1 cellular context compared by ENCODE assay signal in the genomic region with DNA sequence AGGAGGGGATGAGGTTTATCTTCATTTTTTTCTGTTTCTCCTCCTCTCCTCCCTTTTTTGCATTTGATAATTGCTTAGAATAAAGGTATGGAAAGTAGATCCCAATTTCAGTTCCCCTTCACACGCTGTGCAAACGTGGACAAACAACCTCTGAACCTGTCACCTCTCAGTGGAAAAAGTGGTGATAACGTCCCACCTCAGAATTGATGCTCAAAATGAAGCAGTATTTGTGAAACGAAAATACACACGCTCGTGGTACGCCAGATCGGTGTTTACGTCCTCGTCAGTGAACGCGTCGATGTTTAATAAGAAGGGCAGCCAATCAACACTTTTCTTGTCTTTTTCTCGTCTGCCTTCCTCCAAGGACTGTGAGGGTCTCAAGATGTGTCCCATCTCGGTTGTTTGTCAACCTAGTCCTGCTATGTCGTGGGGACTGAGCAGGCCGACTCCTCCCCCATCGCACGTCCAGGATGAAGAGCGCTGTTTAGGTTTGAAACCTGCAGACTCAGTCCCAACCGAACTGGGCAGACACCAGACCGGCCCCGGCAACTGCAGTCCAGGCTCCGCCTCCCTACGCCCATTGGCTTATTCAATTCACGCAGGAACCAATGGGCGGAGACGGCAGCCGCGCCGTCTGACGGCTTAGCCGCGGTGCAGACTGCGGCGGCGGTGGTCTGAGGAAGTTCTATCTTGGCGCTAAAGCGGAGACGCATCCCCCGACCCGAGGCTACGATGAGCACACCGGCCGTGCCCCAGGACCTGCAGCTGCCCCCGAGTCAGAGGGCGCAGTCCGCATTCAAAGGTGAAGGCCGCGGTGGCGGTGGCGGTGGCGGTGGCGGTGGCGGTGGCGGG.
A peak's percentile ranks its signal among the peaks of the same experiment; 100 is the strongest.
TF ChIP-seq lines count a peak whose summit lies in the region.

A gene with protein sequence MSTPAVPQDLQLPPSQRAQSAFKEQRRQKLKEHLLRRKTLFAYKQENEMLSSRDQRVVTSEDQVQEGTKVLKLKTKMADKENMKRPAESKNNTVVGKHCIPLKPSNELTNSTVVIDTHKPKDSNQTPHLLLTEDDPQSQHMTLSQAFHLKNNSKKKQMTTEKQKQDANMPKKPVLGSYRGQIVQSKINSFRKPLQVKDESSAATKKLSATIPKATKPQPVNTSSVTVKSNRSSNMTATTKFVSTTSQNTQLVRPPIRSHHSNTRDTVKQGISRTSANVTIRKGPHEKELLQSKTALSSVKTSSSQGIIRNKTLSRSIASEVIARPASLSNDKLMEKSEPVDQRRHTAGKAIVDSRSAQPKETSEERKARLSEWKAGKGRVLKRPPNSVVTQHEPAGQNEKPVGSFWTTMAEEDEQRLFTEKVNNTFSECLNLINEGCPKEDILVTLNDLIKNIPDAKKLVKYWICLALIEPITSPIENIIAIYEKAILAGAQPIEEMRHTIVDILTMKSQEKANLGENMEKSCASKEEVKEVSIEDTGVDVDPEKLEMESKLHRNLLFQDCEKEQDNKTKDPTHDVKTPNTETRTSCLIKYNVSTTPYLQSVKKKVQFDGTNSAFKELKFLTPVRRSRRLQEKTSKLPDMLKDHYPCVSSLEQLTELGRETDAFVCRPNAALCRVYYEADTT (plus strand): TSS at position 654 of the 852 bp plus-strand sequence. CDS start 79 bp downstream, at position 733.

TF ChIP-seq in GM12878, 131 proteins besides CTCF, POLR2A, EP300 and RAD21 (continued from another document and continues in another):
- TF ChIP-seq, protein P1, sequence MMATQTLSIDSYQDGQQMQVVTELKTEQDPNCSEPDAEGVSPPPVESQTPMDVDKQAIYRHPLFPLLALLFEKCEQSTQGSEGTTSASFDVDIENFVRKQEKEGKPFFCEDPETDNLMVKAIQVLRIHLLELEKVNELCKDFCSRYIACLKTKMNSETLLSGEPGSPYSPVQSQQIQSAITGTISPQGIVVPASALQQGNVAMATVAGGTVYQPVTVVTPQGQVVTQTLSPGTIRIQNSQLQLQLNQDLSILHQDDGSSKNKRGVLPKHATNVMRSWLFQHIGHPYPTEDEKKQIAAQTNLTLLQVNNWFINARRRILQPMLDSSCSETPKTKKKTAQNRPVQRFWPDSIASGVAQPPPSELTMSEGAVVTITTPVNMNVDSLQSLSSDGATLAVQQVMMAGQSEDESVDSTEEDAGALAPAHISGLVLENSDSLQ (IDR thresholded peaks at IDR 0.05): peak; percentile 15; the same call in 1 of the 2 replicates
- TF ChIP-seq, protein P2, sequence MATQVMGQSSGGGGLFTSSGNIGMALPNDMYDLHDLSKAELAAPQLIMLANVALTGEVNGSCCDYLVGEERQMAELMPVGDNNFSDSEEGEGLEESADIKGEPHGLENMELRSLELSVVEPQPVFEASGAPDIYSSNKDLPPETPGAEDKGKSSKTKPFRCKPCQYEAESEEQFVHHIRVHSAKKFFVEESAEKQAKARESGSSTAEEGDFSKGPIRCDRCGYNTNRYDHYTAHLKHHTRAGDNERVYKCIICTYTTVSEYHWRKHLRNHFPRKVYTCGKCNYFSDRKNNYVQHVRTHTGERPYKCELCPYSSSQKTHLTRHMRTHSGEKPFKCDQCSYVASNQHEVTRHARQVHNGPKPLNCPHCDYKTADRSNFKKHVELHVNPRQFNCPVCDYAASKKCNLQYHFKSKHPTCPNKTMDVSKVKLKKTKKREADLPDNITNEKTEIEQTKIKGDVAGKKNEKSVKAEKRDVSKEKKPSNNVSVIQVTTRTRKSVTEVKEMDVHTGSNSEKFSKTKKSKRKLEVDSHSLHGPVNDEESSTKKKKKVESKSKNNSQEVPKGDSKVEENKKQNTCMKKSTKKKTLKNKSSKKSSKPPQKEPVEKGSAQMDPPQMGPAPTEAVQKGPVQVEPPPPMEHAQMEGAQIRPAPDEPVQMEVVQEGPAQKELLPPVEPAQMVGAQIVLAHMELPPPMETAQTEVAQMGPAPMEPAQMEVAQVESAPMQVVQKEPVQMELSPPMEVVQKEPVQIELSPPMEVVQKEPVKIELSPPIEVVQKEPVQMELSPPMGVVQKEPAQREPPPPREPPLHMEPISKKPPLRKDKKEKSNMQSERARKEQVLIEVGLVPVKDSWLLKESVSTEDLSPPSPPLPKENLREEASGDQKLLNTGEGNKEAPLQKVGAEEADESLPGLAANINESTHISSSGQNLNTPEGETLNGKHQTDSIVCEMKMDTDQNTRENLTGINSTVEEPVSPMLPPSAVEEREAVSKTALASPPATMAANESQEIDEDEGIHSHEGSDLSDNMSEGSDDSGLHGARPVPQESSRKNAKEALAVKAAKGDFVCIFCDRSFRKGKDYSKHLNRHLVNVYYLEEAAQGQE (IDR thresholded peaks at IDR 0.05; ENCODE audit: low read depth, low read length): no peak
- TF ChIP-seq ZNF207 (IDR thresholded peaks at IDR 0.05; ENCODE audit: borderline replicate concordance): no peak
- no peak for TF ChIP-seq ZSCAN29 (IDR thresholded peaks at IDR 0.05)
- TF ChIP-seq ZBED1 (IDR thresholded peaks at IDR 0.05; ENCODE audit: borderline replicate concordance): no peak
- TF ChIP-seq MYB (IDR thresholded peaks at IDR 0.05; ENCODE audit: borderline replicate concordance, low read depth, low read length): no peak
- no peak for TF ChIP-seq RELA (IDR thresholded peaks at IDR 0.05; ENCODE audit: borderline replicate concordance, partially characterized antibody)
- TF ChIP-seq MEF2B (IDR thresholded peaks at IDR 0.05; ENCODE audit: partially characterized antibody, poor library complexity, severe bottlenecking): peak; percentile 72
- no peak for TF ChIP-seq POLR2AphosphoS2 (IDR thresholded peaks at IDR 0.05; ENCODE audit: low read depth, low read length)
- TF ChIP-seq, protein P3, sequence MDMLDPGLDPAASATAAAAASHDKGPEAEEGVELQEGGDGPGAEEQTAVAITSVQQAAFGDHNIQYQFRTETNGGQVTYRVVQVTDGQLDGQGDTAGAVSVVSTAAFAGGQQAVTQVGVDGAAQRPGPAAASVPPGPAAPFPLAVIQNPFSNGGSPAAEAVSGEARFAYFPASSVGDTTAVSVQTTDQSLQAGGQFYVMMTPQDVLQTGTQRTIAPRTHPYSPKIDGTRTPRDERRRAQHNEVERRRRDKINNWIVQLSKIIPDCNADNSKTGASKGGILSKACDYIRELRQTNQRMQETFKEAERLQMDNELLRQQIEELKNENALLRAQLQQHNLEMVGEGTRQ (IDR thresholded peaks at IDR 0.05; ENCODE audit: borderline replicate concordance, low read depth, low read length): no peak
- no peak for TF ChIP-seq LARP7 (IDR thresholded peaks at IDR 0.05)
- TF ChIP-seq BACH1 (IDR thresholded peaks at IDR 0.05; ENCODE audit: borderline replicate concordance): peak; percentile 34; the same call in 1 of the 2 replicates
- TF ChIP-seq SREBF2 (IDR thresholded peaks at IDR 0.05; ENCODE audit: low read length): no peak
- TF ChIP-seq, protein P4, sequence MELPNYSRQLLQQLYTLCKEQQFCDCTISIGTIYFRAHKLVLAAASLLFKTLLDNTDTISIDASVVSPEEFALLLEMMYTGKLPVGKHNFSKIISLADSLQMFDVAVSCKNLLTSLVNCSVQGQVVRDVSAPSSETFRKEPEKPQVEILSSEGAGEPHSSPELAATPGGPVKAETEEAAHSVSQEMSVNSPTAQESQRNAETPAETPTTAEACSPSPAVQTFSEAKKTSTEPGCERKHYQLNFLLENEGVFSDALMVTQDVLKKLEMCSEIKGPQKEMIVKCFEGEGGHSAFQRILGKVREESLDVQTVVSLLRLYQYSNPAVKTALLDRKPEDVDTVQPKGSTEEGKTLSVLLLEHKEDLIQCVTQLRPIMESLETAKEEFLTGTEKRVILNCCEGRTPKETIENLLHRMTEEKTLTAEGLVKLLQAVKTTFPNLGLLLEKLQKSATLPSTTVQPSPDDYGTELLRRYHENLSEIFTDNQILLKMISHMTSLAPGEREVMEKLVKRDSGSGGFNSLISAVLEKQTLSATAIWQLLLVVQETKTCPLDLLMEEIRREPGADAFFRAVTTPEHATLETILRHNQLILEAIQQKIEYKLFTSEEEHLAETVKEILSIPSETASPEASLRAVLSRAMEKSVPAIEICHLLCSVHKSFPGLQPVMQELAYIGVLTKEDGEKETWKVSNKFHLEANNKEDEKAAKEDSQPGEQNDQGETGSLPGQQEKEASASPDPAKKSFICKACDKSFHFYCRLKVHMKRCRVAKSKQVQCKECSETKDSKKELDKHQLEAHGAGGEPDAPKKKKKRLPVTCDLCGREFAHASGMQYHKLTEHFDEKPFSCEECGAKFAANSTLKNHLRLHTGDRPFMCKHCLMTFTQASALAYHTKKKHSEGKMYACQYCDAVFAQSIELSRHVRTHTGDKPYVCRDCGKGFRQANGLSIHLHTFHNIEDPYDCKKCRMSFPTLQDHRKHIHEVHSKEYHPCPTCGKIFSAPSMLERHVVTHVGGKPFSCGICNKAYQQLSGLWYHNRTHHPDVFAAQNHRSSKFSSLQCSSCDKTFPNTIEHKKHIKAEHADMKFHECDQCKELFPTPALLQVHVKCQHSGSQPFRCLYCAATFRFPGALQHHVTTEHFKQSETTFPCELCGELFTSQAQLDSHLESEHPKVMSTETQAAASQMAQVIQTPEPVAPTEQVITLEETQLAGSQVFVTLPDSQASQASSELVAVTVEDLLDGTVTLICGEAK (IDR thresholded peaks at IDR 0.05; ENCODE audit: borderline replicate concordance): no peak
- TF ChIP-seq, protein P5, sequence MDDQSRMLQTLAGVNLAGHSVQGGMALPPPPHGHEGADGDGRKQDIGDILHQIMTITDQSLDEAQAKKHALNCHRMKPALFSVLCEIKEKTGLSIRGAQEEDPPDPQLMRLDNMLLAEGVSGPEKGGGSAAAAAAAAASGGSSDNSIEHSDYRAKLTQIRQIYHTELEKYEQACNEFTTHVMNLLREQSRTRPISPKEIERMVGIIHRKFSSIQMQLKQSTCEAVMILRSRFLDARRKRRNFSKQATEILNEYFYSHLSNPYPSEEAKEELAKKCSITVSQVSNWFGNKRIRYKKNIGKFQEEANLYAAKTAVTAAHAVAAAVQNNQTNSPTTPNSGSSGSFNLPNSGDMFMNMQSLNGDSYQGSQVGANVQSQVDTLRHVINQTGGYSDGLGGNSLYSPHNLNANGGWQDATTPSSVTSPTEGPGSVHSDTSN (IDR thresholded peaks at IDR 0.05; ENCODE audit: insufficient replicate concordance, low read depth, low read length): no peak
- peak; percentile 85 for TF ChIP-seq NR2F1 (conservative IDR thresholded peaks at IDR 0.05)
- no peak; the same call in 1 of the 2 replicates for TF ChIP-seq TCF3 (IDR thresholded peaks at IDR 0.05; ENCODE audit: borderline replicate concordance, insufficient read depth, low read depth, low read length)
- peak; percentile 52 for TF ChIP-seq FOS (IDR thresholded peaks at IDR 0.05; ENCODE audit: borderline replicate concordance, extremely low read depth, insufficient read length)
- peak; percentile 77 for TF ChIP-seq CREM (IDR thresholded peaks at IDR 0.05; ENCODE audit: low read depth)
- TF ChIP-seq, protein P6, sequence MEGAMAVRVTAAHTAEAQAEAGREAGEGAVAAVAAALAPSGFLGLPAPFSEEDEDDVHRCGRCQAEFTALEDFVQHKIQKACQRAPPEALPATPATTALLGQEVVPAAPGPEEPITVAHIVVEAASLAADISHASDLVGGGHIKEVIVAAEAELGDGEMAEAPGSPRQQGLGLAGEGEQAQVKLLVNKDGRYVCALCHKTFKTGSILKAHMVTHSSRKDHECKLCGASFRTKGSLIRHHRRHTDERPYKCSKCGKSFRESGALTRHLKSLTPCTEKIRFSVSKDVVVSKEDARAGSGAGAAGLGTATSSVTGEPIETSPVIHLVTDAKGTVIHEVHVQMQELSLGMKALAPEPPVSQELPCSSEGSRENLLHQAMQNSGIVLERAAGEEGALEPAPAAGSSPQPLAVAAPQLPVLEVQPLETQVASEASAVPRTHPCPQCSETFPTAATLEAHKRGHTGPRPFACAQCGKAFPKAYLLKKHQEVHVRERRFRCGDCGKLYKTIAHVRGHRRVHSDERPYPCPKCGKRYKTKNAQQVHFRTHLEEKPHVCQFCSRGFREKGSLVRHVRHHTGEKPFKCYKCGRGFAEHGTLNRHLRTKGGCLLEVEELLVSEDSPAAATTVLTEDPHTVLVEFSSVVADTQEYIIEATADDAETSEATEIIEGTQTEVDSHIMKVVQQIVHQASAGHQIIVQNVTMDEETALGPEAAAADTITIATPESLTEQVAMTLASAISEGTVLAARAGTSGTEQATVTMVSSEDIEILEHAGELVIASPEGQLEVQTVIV (IDR thresholded peaks at IDR 0.05; ENCODE audit: borderline replicate concordance, partially characterized antibody): no peak
- no peak for TF ChIP-seq SIX5 (IDR thresholded peaks at IDR 0.05; ENCODE audit: low read depth, low read length, severe bottlenecking)
- TF ChIP-seq, protein P7, sequence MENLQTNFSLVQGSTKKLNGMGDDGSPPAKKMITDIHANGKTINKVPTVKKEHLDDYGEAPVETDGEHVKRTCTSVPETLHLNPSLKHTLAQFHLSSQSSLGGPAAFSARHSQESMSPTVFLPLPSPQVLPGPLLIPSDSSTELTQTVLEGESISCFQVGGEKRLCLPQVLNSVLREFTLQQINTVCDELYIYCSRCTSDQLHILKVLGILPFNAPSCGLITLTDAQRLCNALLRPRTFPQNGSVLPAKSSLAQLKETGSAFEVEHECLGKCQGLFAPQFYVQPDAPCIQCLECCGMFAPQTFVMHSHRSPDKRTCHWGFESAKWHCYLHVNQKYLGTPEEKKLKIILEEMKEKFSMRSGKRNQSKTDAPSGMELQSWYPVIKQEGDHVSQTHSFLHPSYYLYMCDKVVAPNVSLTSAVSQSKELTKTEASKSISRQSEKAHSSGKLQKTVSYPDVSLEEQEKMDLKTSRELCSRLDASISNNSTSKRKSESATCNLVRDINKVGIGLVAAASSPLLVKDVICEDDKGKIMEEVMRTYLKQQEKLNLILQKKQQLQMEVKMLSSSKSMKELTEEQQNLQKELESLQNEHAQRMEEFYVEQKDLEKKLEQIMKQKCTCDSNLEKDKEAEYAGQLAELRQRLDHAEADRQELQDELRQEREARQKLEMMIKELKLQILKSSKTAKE (IDR thresholded peaks at IDR 0.05; ENCODE audit: low read depth, poor library complexity, severe bottlenecking): peak; percentile 59
- peak; percentile 63; the same call in 1 of the 2 replicates for TF ChIP-seq ATF7 (IDR thresholded peaks at IDR 0.05; ENCODE audit: low read depth)
- TF ChIP-seq KDM1A (IDR thresholded peaks at IDR 0.05; ENCODE audit: borderline replicate concordance): no peak
- TF ChIP-seq MEF2A (IDR thresholded peaks at IDR 0.05; ENCODE audit: insufficient read depth, low read depth, low read length): no peak
- TF ChIP-seq KLF5 (IDR thresholded peaks at IDR 0.05; ENCODE audit: partially characterized antibody): no peak
- 0 out of 4 replicates have a peak, but pooled peaks of 1 of the 2 experiments have one; percentile 44 for TF ChIP-seq ETV6 (conservative IDR thresholded peaks at IDR 0.05 in 1 of 2, IDR thresholded peaks at IDR 0.05 in 1 of 2; ENCODE audit: borderline replicate concordance in 1 of 2, low read depth in 1 of 2)
- peak; percentile 37 for TF ChIP-seq DPF2 (IDR thresholded peaks at IDR 0.05)
- TF ChIP-seq GABPA (IDR thresholded peaks at IDR 0.05; ENCODE audit: low read depth): no peak
